In the genomic region with DNA sequence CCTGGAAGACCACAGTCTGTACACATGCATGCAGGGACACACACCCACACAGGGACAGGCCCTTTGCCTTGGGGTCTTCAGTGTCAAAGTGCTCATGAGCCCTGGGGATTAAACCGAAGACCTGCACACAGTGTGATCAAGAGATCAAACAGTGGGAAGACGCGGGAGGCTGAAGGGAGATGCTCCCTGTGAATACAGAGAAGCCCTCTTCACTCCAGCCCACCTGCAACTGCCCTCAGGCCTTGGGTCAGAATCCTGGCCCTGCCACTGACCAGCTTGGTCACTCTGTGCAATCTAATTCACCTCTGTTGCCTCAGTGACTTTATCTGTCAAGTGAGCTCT, we compare ENCODE assay signal across 13 cellular contexts. TPM values are rescaled to one million over a fixed set of nuclear protein-coding genes. Genes with fewer than 3 reads are reported as not detected.
DNase-seq lines count a peak whose midpoint lies in the region; TF ChIP-seq lines count a peak whose summit lies in the region.
"Had no signal": no experiment of that assay in that cellular context is flagged by ENCODE, and none has a peak within 500 bp of the region (broad histone marks: within the 10 kb centered on the region; RNA-seq: fewer than 3 reads in every experiment).

No MANE protein-coding gene starts in this region.

- H3K4me2 ChIP-seq in BLaER1 treated with 17β-estradiol and CSF1 and Interleukin-3, amounts not matched to agents 10 nM and 100 nM: peak overlapping the region; percentile 93 to 100 (median 100)
- no peak overlapping the region for H3K4me2 ChIP-seq in mesenchymal stem cell (ENCODE audit: low read length, poor library complexity, severe bottlenecking)

- no peak overlapping the region for H4K91ac ChIP-seq in mesenchymal stem cell (ENCODE audit: low read length)

- no peak overlapping the region for H2AK5ac ChIP-seq in mesenchymal stem cell (ENCODE audit: low read length, severe bottlenecking)

- no peaks in the 10 kb centered on the region for H3K27me3 ChIP-seq in BLaER1 treated with 17β-estradiol and CSF1 and Interleukin-3, amounts not matched to agents 10 nM and 100 nM
- no peaks in the 10 kb centered on the region for H3K27me3 ChIP-seq in mesenchymal stem cell (ENCODE audit: control insufficient read depth in 1 of 2, insufficient read depth in 1 of 2, low read length in 2 of 2)

- H3K4me3 Mint-ChIP-seq in glutamatergic neuron (ENCODE audit: unreplicated experiment): peak overlapping the region; percentile 94

- no peak overlapping the region for H3K4me3 ChIP-seq in BLaER1 treated with 17β-estradiol and CSF1 and Interleukin-3, amounts not matched to agents 10 nM and 100 nM
- H3K4me3 ChIP-seq in skin epidermis (no peak overlapping the region), mesenchymal stem cell (ENCODE audit: insufficient read depth in 1 of 2, low read depth in 1 of 2, low read length in 2 of 2) (no peak overlapping the region)

- peak overlapping the region; percentile 2 to 89 (median 45); a peak in 15 of 22 replicates for H3K9ac ChIP-seq in BLaER1 treated with 17β-estradiol and CSF1 and Interleukin-3, amounts not matched to agents 10 nM and 100 nM
- H3K9ac ChIP-seq in mesenchymal stem cell (ENCODE audit: low read length): no peak overlapping the region
- H3K9ac ChIP-seq: parathyroid adenoma had no signal

- no peak overlapping the region for H3K4ac ChIP-seq in mesenchymal stem cell (ENCODE audit: low read depth in 1 of 2, low read length in 2 of 2)

- no peak for DNase-seq in glutamatergic neuron
- no peak for DNase-seq in mesenchymal stem cell
- no peak for DNase-seq in GM13977 (ENCODE audit: low spot score)
- no peak for DNase-seq in glomerular visceral epithelial cell (ENCODE audit: extremely low spot score)
- DNase-seq in stimulated activated CD4-positive, alpha-beta T cell treated with anti-CD3 and anti-CD28 coated beads, Interleukin-4, amount 100 ng/mL, for 1 hour: no peak
- DNase-seq: activated gamma-delta T cell; foreskin keratinocyte; NCI-H1694; stimulated activated CD4-positive, alpha-beta T cell treated with anti-CD3 and anti-CD28 coated beads, Interleukin-15, amount 100 ng/mL, for 24 hours had no signal

- no peak overlapping the region for H3K18ac ChIP-seq in mesenchymal stem cell (ENCODE audit: low read depth in 1 of 2, low read length in 2 of 2)

- H2BK120ac ChIP-seq in mesenchymal stem cell (ENCODE audit: low read depth, low read length): no peak overlapping the region

- H3K4me1 Mint-ChIP-seq in glutamatergic neuron (ENCODE audit: low read depth, unreplicated experiment): peaks cover 52% of the 10 kb centered on the region

- no peak overlapping the region for H2BK12ac ChIP-seq in mesenchymal stem cell (ENCODE audit: low read length in 2 of 2)

- no peaks in the 10 kb centered on the region for H3K36me3 Mint-ChIP-seq in glutamatergic neuron (ENCODE audit: unreplicated experiment)

- H4K20me1 ChIP-seq in BLaER1 treated with 17β-estradiol and CSF1 and Interleukin-3, amounts not matched to agents 10 nM and 100 nM: peaks cover 38 to 97% (median 91%) of the 10 kb centered on the region in 11 experiments; a peak in 21 of 22 replicates

- H3K4me1 ChIP-seq in BLaER1 treated with 17β-estradiol and CSF1 and Interleukin-3, amounts not matched to agents 10 nM and 100 nM: peaks cover 88 to 98% (median 96%) of the 10 kb centered on the region in 10 experiments
- H3K4me1 ChIP-seq in mesenchymal stem cell (ENCODE audit: control insufficient read depth, insufficient read depth, low read depth, low read length): peaks cover 81% of the 10 kb centered on the region
- H3K4me1 ChIP-seq: foreskin keratinocyte had no signal

- H3K79me1 ChIP-seq in mesenchymal stem cell (replicated peaks; ENCODE audit: low read length, poor library complexity, severe bottlenecking): peaks cover 20% of the 10 kb centered on the region

- no peak overlapping the region for H2BK15ac ChIP-seq in mesenchymal stem cell (ENCODE audit: low read depth, poor library complexity, severe bottlenecking)

- peaks cover 0 to 14% (median 4%) of the 10 kb centered on the region in 11 experiments; a peak in 7 of 22 replicates for H3K36me3 ChIP-seq in BLaER1 treated with 17β-estradiol and CSF1 and Interleukin-3, amounts not matched to agents 10 nM and 100 nM
- H3K36me3 ChIP-seq in mesenchymal stem cell (ENCODE audit: control insufficient read depth in 1 of 2, insufficient read depth in 2 of 2, low read depth in 1 of 2, low read length in 2 of 2): peaks cover 0 to 23% of the 10 kb centered on the region in 2 experiments

- in situ Hi-C loops in GM13977 (cut with MboI; ENCODE audit: low pct_unique_long_range_greater_than_20kb, low sequenced_read_pairs, unreplicated experiment): no loop called here

- H3K27ac Mint-ChIP-seq in glutamatergic neuron (ENCODE audit: unreplicated experiment): peak overlapping the region; percentile 100

- WGBS in mesenchymal stem cell: 97% methylated on average over 3 of the region's 3 CpGs

- no peak overlapping the region for H2BK5ac ChIP-seq in mesenchymal stem cell (ENCODE audit: low read depth, low read length, poor library complexity, severe bottlenecking)

- H4K8ac ChIP-seq in mesenchymal stem cell (ENCODE audit: low read length): no peak overlapping the region

- H3K27ac ChIP-seq in BLaER1 treated with 17β-estradiol and CSF1 and Interleukin-3, amounts not matched to agents 10 nM and 100 nM: peak overlapping the region in 6 of 11 experiments; percentile 1 to 92 (median 46); a peak in 7 of 22 replicates
- H3K27ac ChIP-seq in VCaP (peak overlapping the region; percentile 96; the same call in 1 of the 2 replicates), skin epidermis (peak overlapping the region in 15 of 21 experiments; percentile 8 to 97 (median 91)), mesenchymal stem cell (ENCODE audit: low read length, poor library complexity, severe bottlenecking) (no peak overlapping the region)
- H3K27ac ChIP-seq: foreskin keratinocyte had no signal

- no peaks in the 10 kb centered on the region for H3K9me3 ChIP-seq in BLaER1 treated with 17β-estradiol and CSF1 and Interleukin-3, amounts not matched to agents 10 nM and 100 nM (replicated peaks in 1 of 11)
- no peaks in the 10 kb centered on the region for H3K9me3 ChIP-seq in mesenchymal stem cell (ENCODE audit: control insufficient read depth, low read length)

- no peak overlapping the region for H3K23ac ChIP-seq in mesenchymal stem cell (ENCODE audit: low read length in 2 of 2)

- H2AFZ ChIP-seq in mesenchymal stem cell (ENCODE audit: low read depth, low read length): no peak overlapping the region
- H2AFZ ChIP-seq: parathyroid adenoma had no signal

- TF ChIP-seq CTCF in VCaP (conservative IDR thresholded peaks at IDR 0.05) (no peak), glutamatergic neuron (IDR thresholded peaks at IDR 0.05; ENCODE audit: partially characterized antibody, unreplicated experiment) (no peak), GM13977 (IDR thresholded peaks at IDR 0.05; ENCODE audit: extremely low read depth, insufficient read depth, missing control alignments) (no peak)

- H3K14ac ChIP-seq in mesenchymal stem cell (ENCODE audit: low read length in 2 of 2): no peak overlapping the region

- H3K9me3 Mint-ChIP-seq in glutamatergic neuron (ENCODE audit: unreplicated experiment): peaks cover 57% of the 10 kb centered on the region

- H3K27me3 Mint-ChIP-seq in glutamatergic neuron (ENCODE audit: unreplicated experiment): peaks cover 62% of the 10 kb centered on the region

RNA-seq across cellular contexts. Expression of a gene that starts 2.9 kb away (rescaled TPM):
- 449 TPM for total RNA-seq in glutamatergic neuron (ENCODE audit: unreplicated experiment)
- polyA plus RNA-seq in mesenchymal stem cell (2013, experiment 1 of 2): 30.8 TPM
- polyA plus RNA-seq in mesenchymal stem cell (2013, experiment 2 of 2): 27.5 TPM

RNA-seq across cellular contexts. Expression of a gene that starts 45.6 kb away (rescaled TPM):
- total RNA-seq in glutamatergic neuron (ENCODE audit: unreplicated experiment): 1.3 TPM
- polyA plus RNA-seq in mesenchymal stem cell (2013, experiment 1 of 2): 15.3 TPM
- polyA plus RNA-seq in mesenchymal stem cell (2013, experiment 2 of 2): 14.4 TPM

RNA-seq across cellular contexts. Expression of a gene that starts 56.4 kb away (rescaled TPM):
- 3.8 TPM for total RNA-seq in glutamatergic neuron (ENCODE audit: unreplicated experiment)
- 0.57 TPM for polyA plus RNA-seq in mesenchymal stem cell (2013, experiment 1 of 2)
- polyA plus RNA-seq in mesenchymal stem cell (2013, experiment 2 of 2): 0.55 TPM
